ENCODE assay signal across 8 cellular contexts in the genomic region with DNA sequence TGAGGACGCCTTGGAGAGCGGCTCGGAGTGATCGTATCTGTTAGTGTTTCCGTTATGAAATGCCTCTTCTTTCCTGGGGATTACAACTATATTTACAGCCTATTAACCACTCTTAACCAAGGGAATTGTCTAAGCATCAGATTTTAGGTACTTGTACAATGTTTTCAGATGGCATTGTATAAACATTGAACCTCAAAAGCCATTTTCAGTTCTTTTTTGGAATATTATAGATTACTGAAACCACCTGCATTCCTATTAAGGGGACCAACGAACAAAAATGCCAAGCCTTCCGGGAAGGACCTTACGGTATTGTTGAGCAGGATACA. TPM values are rescaled to one million over a fixed set of nuclear protein-coding genes. Genes with fewer than 3 reads are reported as not detected.
DNase-seq lines count a peak whose midpoint lies in the region; ATAC-seq, FAIRE-seq and TF ChIP-seq lines count a peak whose summit lies in the region.

No MANE protein-coding gene starts in this region.

- H3K27me3 Mint-ChIP-seq in activated naive CD8-positive, alpha-beta T cell: peaks cover 6% of the 10 kb centered on the region

- no peak overlapping the region for H3K27ac Mint-ChIP-seq in activated naive CD8-positive, alpha-beta T cell

- no peaks in the 10 kb centered on the region for H3K9me3 Mint-ChIP-seq in activated naive CD8-positive, alpha-beta T cell (ENCODE audit: low read depth)

- H3K4me3 Mint-ChIP-seq in activated naive CD8-positive, alpha-beta T cell: peak overlapping the region; percentile 87

- no peak for FAIRE-seq in kidney (lab: Jason Lieb, UNC)

- no peaks in the 10 kb centered on the region for H3K27me3 ChIP-seq in stomach smooth muscle (ENCODE audit: control insufficient read depth in 1 of 2, insufficient read depth in 2 of 2, low read length in 2 of 2)

- H3K36me3 Mint-ChIP-seq in activated naive CD8-positive, alpha-beta T cell: no peaks in the 10 kb centered on the region

- DNase-seq in NCI-H748 (lab: John Stamatoyannopoulos, UW; ENCODE audit: unreplicated experiment): peak; percentile 9
- no peak for DNase-seq in NCI-H748 treated with DMSO at 0.1 percent for 48 hours (lab: John Stamatoyannopoulos, UW)
- DNase-seq in kidney: no peak
- no peak for DNase-seq in KG1 (lab: John Stamatoyannopoulos, UW)
- no peak for DNase-seq in NOMO-1 (lab: John Stamatoyannopoulos, UW; ENCODE audit: unreplicated experiment in 2 of 2)

- H3K27ac ChIP-seq in kidney (ENCODE audit: low read depth in 2 of 2, low read length in 2 of 2) (peak overlapping the region; percentile 59 to 67), stomach smooth muscle (ENCODE audit: low read length) (no peak overlapping the region)

- no peak for TF ChIP-seq CTCF in kidney (IDR thresholded peaks at IDR 0.05; ENCODE audit: borderline replicate concordance, extremely low read depth, insufficient read depth)

- no peak for ATAC-seq in GM18873 (IDR thresholded peaks at IDR 0.05; ENCODE audit: low FRiP score, unreplicated experiment)

- intact Hi-C loops in kidney (cut with DNase I): no loop called here

- peak overlapping the region; percentile 72 to 89 for H3K4me3 ChIP-seq in kidney (ENCODE audit: low read length in 2 of 2)
- H3K4me3 ChIP-seq in stomach smooth muscle (ENCODE audit: low read length in 2 of 2): peak overlapping the region; percentile 71 to 79

- peaks cover 11% of the 10 kb centered on the region for H3K4me1 Mint-ChIP-seq in activated naive CD8-positive, alpha-beta T cell (ENCODE audit: low read depth)

- H3K9me3 ChIP-seq in kidney (ENCODE audit: control insufficient read depth in 1 of 2, low read length in 2 of 2) (no peaks in the 10 kb centered on the region), stomach smooth muscle (ENCODE audit: control insufficient read depth in 2 of 2, low read length in 2 of 2) (no peaks in the 10 kb centered on the region)

- H3K9ac ChIP-seq in kidney (ENCODE audit: low read length in 2 of 2) (peak overlapping the region; percentile 67 to 79), stomach smooth muscle (ENCODE audit: low read length in 2 of 2) (peak overlapping the region; percentile 51 to 64)

- peaks cover 0 to 4% of the 10 kb centered on the region in 2 donors for H3K4me1 ChIP-seq in kidney (ENCODE audit: control insufficient read depth in 1 of 2, insufficient read depth in 1 of 2, low read depth in 1 of 2, low read length in 2 of 2)
- no peaks in the 10 kb centered on the region for H3K4me1 ChIP-seq in stomach smooth muscle (ENCODE audit: control insufficient read depth, insufficient read depth, low read length)

- H3K36me3 ChIP-seq in kidney (ENCODE audit: control insufficient read depth in 1 of 2, insufficient read depth in 2 of 2, low read length in 2 of 2): no peaks in the 10 kb centered on the region
- H3K36me3 ChIP-seq in stomach smooth muscle (ENCODE audit: control insufficient read depth in 2 of 2, insufficient read depth in 2 of 2, low read length in 2 of 2): no peaks in the 10 kb centered on the region

RNA-seq across cellular contexts. Expression of gene NEO1, which starts 1.1 kb away (rescaled TPM):
- total RNA-seq in kidney: 43.3 TPM
- polyA plus RNA-seq in kidney (ENCODE audit: insufficient read depth, low read depth, low replicate concordance): 12.4 TPM
